Comparison of ENCODE assay signal across 8 cellular contexts in the genomic region with DNA sequence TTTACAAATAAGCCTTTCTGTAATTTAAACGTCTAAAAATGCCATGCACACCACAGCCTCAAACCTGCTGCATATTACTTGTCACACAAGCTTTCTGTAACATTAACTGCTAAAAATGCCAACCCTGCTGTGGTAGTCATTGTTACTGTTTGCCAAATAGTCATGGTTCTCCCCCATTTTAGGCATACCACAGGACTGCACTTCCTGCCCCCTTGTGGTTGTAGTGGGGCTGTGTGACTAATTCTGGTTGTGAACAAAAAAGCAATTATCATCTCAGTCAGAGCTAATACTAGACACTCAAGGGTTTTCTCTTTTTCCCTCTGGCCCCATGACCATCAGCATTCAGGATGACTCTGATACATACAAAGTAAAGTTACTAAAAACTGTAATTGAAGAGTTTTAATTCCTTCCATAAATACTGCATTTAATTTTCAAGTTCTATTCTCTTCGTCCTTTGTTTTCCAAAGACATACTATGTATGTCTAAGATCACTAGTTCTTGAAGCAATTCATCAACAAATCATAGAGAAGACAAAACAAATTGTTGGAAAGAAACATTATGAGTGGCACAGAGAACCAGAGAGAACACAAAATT. TPM values are rescaled to one million over a fixed set of nuclear protein-coding genes. Genes with fewer than 3 reads are reported as not detected.
A peak's percentile ranks its signal among the peaks of the same experiment; 100 is the strongest.
DNase-seq lines count a peak whose midpoint lies in the region; ATAC-seq lines count a peak whose summit lies in the region.

No MANE protein-coding gene starts in this region.

- no peaks in the 10 kb centered on the region for H3K4me1 Mint-ChIP-seq in T-helper 2 cell treated with Interferon-gamma antibody and Interleukin-4, amounts not matched to agents 5 μg/mL and 100 μg/mL, for 36 hours (ENCODE audit: low read depth)

- H3K27me3 Mint-ChIP-seq in T-helper 2 cell treated with Interferon-gamma antibody and Interleukin-4, amounts not matched to agents 5 μg/mL and 100 μg/mL, for 36 hours (ENCODE audit: low read depth): peaks cover 5% of the 10 kb centered on the region

- no peak overlapping the region for H3K27ac Mint-ChIP-seq in T-helper 2 cell treated with Interferon-gamma antibody and Interleukin-4, amounts not matched to agents 5 μg/mL and 100 μg/mL, for 36 hours

- H3K9me3 Mint-ChIP-seq in T-helper 2 cell treated with Interferon-gamma antibody and Interleukin-4, amounts not matched to agents 5 μg/mL and 100 μg/mL, for 36 hours: no peaks in the 10 kb centered on the region

- DNase-seq in DMS 273 (lab: John Stamatoyannopoulos, UW; ENCODE audit: unreplicated experiment) (peak; percentile 71), DMS 273 treated with DMSO at 0.1 percent for 48 hours (lab: John Stamatoyannopoulos, UW) (no peak), HT1080 (ENCODE audit: low read depth) (peak; percentile 81), head of caudate nucleus (peak in 38 of 42 donors; percentile 16 to 72 (median 42)), stromal cell of bone marrow (ENCODE audit: low read depth) (peak; percentile 87), CD1c-positive myeloid dendritic cell (ENCODE audit: extremely low spot score) (no peak)
- DNase-seq in T-helper 2 cell treated with Interferon-gamma antibody and Interleukin-4, amounts not matched to agents 5 μg/mL and 100 μg/mL, for 36 hours (ENCODE audit: low spot score): peak; percentile 10

- H3K4me3 Mint-ChIP-seq in T-helper 2 cell treated with Interferon-gamma antibody and Interleukin-4, amounts not matched to agents 5 μg/mL and 100 μg/mL, for 36 hours: no peak overlapping the region

- intact Hi-C loops in head of caudate nucleus (cut with DNase I): loop anchor here (10.0 kb wide), 1 partner anchor 193 kb away; no protein-coding TSS in a partner anchor

- no peaks in the 10 kb centered on the region for H3K36me3 Mint-ChIP-seq in T-helper 2 cell treated with Interferon-gamma antibody and Interleukin-4, amounts not matched to agents 5 μg/mL and 100 μg/mL, for 36 hours (ENCODE audit: low read depth)

- peak; percentile 79 for ATAC-seq in GM19328 (IDR thresholded peaks at IDR 0.05; ENCODE audit: unreplicated experiment)

RNA-seq across cellular contexts. Expression of a gene that starts 5.7 kb away (rescaled TPM):
- total RNA-seq in HT1080 (2014; rRNA removed; shearing (Covaris generic)): 0.13 and 0.37 TPM in 2 replicates
- polyA plus RNA-seq in HT1080 (2015; cell fraction: cytosol; rRNA removed): 0.03 and 0.10 TPM in 2 replicates
- 0.14 and 0.16 TPM in 2 replicates for polyA plus RNA-seq in HT1080 (2015; cell fraction: nucleus; rRNA removed)

Comparison
In these comparisons a context has a peak if more than half of its experiments do, and no peak if none do; other contexts are left out.
1. DNase-seq: peak in DMS 273 (single experiment), HT1080 (single experiment), T-helper 2 cell treated with Interferon-gamma antibody and Interleukin-4, amounts not matched to agents 5 μg/mL and 100 μg/mL, for 36 hours (single experiment), head of caudate nucleus (38 of 42) and stromal cell of bone marrow (single experiment); none in DMS 273 treated with DMSO at 0.1 percent for 48 hours (single experiment) and CD1c-positive myeloid dendritic cell (single experiment).